12 cellular contexts compared by ENCODE assay signal in genomic region chr4:10577018-10577417, GRCh38.
DNase-seq lines count a peak whose midpoint lies in the region; ATAC-seq and TF ChIP-seq lines count a peak whose summit lies in the region.
"Had no signal": no experiment of that assay in that cellular context is flagged by ENCODE, and none has a peak within 500 bp of the region (broad histone marks: within the 10 kb centered on the region; RNA-seq: fewer than 3 reads in every experiment).

No MANE protein-coding gene starts in this region.

- no peaks in the 10 kb centered on the region for H3K9me3 ChIP-seq in esophagus squamous epithelium

- no peak for TF ChIP-seq POLR2A in esophagus squamous epithelium (IDR thresholded peaks at IDR 0.05)

- peak overlapping the region; percentile 61 for H3K27ac Mint-ChIP-seq in activated CD4-positive, alpha-beta T cell treated with anti-CD3 and anti-CD28 coated beads, Interleukin-2, amount 10 ng/mL, durations not matched to agents 7 days and 5 days
- no peak overlapping the region for H3K27ac Mint-ChIP-seq in memory B cell
- no peak overlapping the region for H3K27ac Mint-ChIP-seq in stimulated activated naive CD8-positive, alpha-beta T cell treated with anti-CD3 and anti-CD28 coated beads, Interleukin-15, amount 100 ng/mL, for 72 hours

- peaks cover 11% of the 10 kb centered on the region for H3K4me1 Mint-ChIP-seq in activated CD4-positive, alpha-beta T cell treated with anti-CD3 and anti-CD28 coated beads, Interleukin-2, amount 10 ng/mL, durations not matched to agents 7 days and 5 days
- H3K4me1 Mint-ChIP-seq in memory B cell, result peaks cover 10% of the 10 kb centered on the region
- no peaks in the 10 kb centered on the region for H3K4me1 Mint-ChIP-seq in stimulated activated naive CD8-positive, alpha-beta T cell treated with anti-CD3 and anti-CD28 coated beads, Interleukin-15, amount 100 ng/mL, for 72 hours

- peak; percentile 18 for DNase-seq in activated CD4-positive, alpha-beta T cell treated with anti-CD3 and anti-CD28 coated beads, Interleukin-2, amount 10 ng/mL, durations not matched to agents 7 days and 5 days
- no peak for DNase-seq in activated CD4-positive, alpha-beta T cell treated with anti-CD3 and anti-CD28 coated beads, Interleukin-2, amount 50 U/mL, for 4 hours
- DNase-seq in memory B cell (ENCODE audit: low spot score in 2 of 2), result no peak
- no peak for DNase-seq in stimulated activated naive CD8-positive, alpha-beta T cell treated with anti-CD3 and anti-CD28 coated beads, Interleukin-15, amount 100 ng/mL, for 72 hours
- no peak for DNase-seq in esophagus squamous epithelium (lab: John Stamatoyannopoulos, UW)
- DNase-seq: aorta; left ventricle myocardium superior; stimulated activated CD4-positive, alpha-beta T cell treated with anti-CD3 and anti-CD28 coated beads, Interleukin-2, amount 100 ng/mL, for 24 hours; stimulated activated naive CD8-positive, alpha-beta T cell treated with anti-CD3 and anti-CD28 coated beads, Interleukin-15, Interleukin-2, amounts not matched to agents 100 U/mL and 50 U/mL, for 24 hours had no signal

- 0 to 33% methylated on average over 1 of the region's 1 CpG for WGBS in esophagus squamous epithelium, 2 donors

- intact Hi-C loops in esophagus squamous epithelium (cut with DNase I), result no loop called here

- no peak overlapping the region for H3K4me3 Mint-ChIP-seq in activated CD4-positive, alpha-beta T cell treated with anti-CD3 and anti-CD28 coated beads, Interleukin-2, amount 10 ng/mL, durations not matched to agents 7 days and 5 days
- no peak overlapping the region for H3K4me3 Mint-ChIP-seq in memory B cell
- no peak overlapping the region for H3K4me3 Mint-ChIP-seq in stimulated activated naive CD8-positive, alpha-beta T cell treated with anti-CD3 and anti-CD28 coated beads, Interleukin-15, amount 100 ng/mL, for 72 hours

- no peak overlapping the region for H3K27ac ChIP-seq in esophagus squamous epithelium

- H3K27me3 Mint-ChIP-seq in activated CD4-positive, alpha-beta T cell treated with anti-CD3 and anti-CD28 coated beads, Interleukin-2, amount 10 ng/mL, durations not matched to agents 7 days and 5 days, result peaks cover 2% of the 10 kb centered on the region
- peaks cover 2% of the 10 kb centered on the region for H3K27me3 Mint-ChIP-seq in memory B cell
- peaks cover 5% of the 10 kb centered on the region for H3K27me3 Mint-ChIP-seq in stimulated activated naive CD8-positive, alpha-beta T cell treated with anti-CD3 and anti-CD28 coated beads, Interleukin-15, amount 100 ng/mL, for 72 hours

- no peak for TF ChIP-seq CTCF in esophagus squamous epithelium (IDR thresholded peaks at IDR 0.05)

- H3K36me3 ChIP-seq in esophagus squamous epithelium, result no peaks in the 10 kb centered on the region

- ATAC-seq in GM21786 (IDR thresholded peaks at IDR 0.05; ENCODE audit: unreplicated experiment) (peak; percentile 72), HG03342 (IDR thresholded peaks at IDR 0.05; ENCODE audit: unreplicated experiment) (peak; percentile 69), memory B cell (ENCODE audit: low read depth) (peak; percentile 91), GM18517 (IDR thresholded peaks at IDR 0.05; ENCODE audit: unreplicated experiment) (no peak)
- ATAC-seq in stimulated activated naive CD8-positive, alpha-beta T cell treated with anti-CD3 and anti-CD28 coated beads, Interleukin-15, amount 100 ng/mL, for 72 hours, result no peak
- ATAC-seq: stimulated activated naive CD8-positive, alpha-beta T cell treated with anti-CD3 and anti-CD28 coated beads, Interleukin-15, Interleukin-2, amounts not matched to agents 100 U/mL and 50 U/mL, for 24 hours had no signal

- CTCF ChIA-PET in activated CD4-positive, alpha-beta T cell treated with anti-CD3 and anti-CD28 coated beads, Interleukin-2, amount 10 ng/mL, durations not matched to agents 7 days and 5 days (lab: Charles Lee), result no interaction called here

- no peaks in the 10 kb centered on the region for H3K9me3 Mint-ChIP-seq in activated CD4-positive, alpha-beta T cell treated with anti-CD3 and anti-CD28 coated beads, Interleukin-2, amount 10 ng/mL, durations not matched to agents 7 days and 5 days
- H3K9me3 Mint-ChIP-seq in memory B cell, result no peaks in the 10 kb centered on the region
- no peaks in the 10 kb centered on the region for H3K9me3 Mint-ChIP-seq in stimulated activated naive CD8-positive, alpha-beta T cell treated with anti-CD3 and anti-CD28 coated beads, Interleukin-15, amount 100 ng/mL, for 72 hours

- no peaks in the 10 kb centered on the region for H3K36me3 Mint-ChIP-seq in activated CD4-positive, alpha-beta T cell treated with anti-CD3 and anti-CD28 coated beads, Interleukin-2, amount 10 ng/mL, durations not matched to agents 7 days and 5 days (ENCODE audit: low read depth)
- no peaks in the 10 kb centered on the region for H3K36me3 Mint-ChIP-seq in memory B cell

- H3K27me3 ChIP-seq in esophagus squamous epithelium, result no peaks in the 10 kb centered on the region

- H3K4me1 ChIP-seq in esophagus squamous epithelium, result peaks cover 0 to 8% (median 0%) of the 10 kb centered on the region in 3 donors

- POLR2A ChIA-PET in activated CD4-positive, alpha-beta T cell treated with anti-CD3 and anti-CD28 coated beads, Interleukin-2, amount 10 ng/mL, durations not matched to agents 7 days and 5 days (lab: Charles Lee), result no interaction called here

- H3K4me3 ChIP-seq in esophagus squamous epithelium, result no peak overlapping the region

Comparison
In these comparisons a context has a peak if more than half of its experiments do, and no peak if none do; other contexts are left out.
1. ATAC-seq: peak in GM21786 (single experiment), HG03342 (single experiment) and memory B cell (single experiment); none in GM18517 (single experiment) and stimulated activated naive CD8-positive, alpha-beta T cell treated with anti-CD3 and anti-CD28 coated beads, Interleukin-15, amount 100 ng/mL, for 72 hours (single experiment).